ENCODE assay signal across 20 cellular contexts in the genomic region with DNA sequence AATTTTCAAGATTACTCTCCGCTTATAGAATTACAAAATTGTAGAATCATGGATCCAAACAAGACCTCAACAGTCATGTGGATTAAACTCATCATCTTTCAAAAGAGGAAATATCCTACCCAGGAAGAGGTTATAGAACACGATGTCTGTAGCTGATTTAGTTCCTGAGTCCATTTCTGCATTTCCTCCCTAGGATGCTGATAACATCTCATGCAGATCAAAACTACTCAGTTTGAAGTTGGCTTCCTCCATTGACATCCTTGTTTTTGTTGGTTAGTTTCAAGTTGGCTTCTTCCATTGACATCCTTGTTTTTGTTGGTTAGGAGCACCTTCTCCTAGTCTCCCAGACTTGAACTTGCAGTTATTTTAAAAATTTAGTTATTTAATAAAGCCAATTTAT.
"Had no signal": no experiment of that assay in that cellular context is flagged by ENCODE, and none has a peak within 500 bp of the region (broad histone marks: within the 10 kb centered on the region; RNA-seq: fewer than 3 reads in every experiment).

No MANE protein-coding gene starts in this region.

- DNase-seq: activated CD4-positive, alpha-beta T cell treated with anti-CD3 and anti-CD28 coated beads for 1 hour; activated CD4-positive, alpha-beta T cell treated with anti-CD3 and anti-CD28 coated beads, Interleukin-2, amount 50 U/mL, for 1 hour; activated CD8-positive, alpha-beta T cell treated with anti-CD3 and anti-CD28 coated beads for 36 hours; activated naive CD8-positive, alpha-beta T cell treated with anti-CD3 and anti-CD28 coated beads, Interleukin-2, amount 50 U/mL, for 24 hours; activated T-cell treated with anti-CD3 and anti-CD28 coated beads, Interleukin-2, amount 50 U/mL, for 48 hours; amygdala; central memory CD4-positive, alpha-beta T cell; effector CD4-positive, alpha-beta T cell; left lung; mucosa of descending colon; right lobe of liver; stimulated activated CD4-positive, alpha-beta T cell treated with anti-CD3 and anti-CD28 coated beads, Interleukin-2, amount 100 ng/mL, for 48 hours; stimulated activated naive CD4-positive, alpha-beta T cell treated with Interleukin-2 at 50 U/mL for 16 hours; T-helper 9 cell; trophoblast cell; uterus had no signal

- H3K27me3 ChIP-seq: breast epithelium, left lung, right lobe of liver, uterus had no signal

- H3K36me3 ChIP-seq: breast epithelium, left lung, right lobe of liver, uterus had no signal

- H3K9me3 ChIP-seq: breast epithelium, left lung, mucosa of descending colon, right lobe of liver, uterus had no signal

- H3K4me1 ChIP-seq: breast epithelium, uterus had no signal

- H3K4me3 ChIP-seq: breast epithelium, left lung, lung, mucosa of descending colon, right lobe of liver, uterus had no signal

- H3K27ac ChIP-seq: breast epithelium, left lung had no signal

- ATAC-seq: activated CD8-positive, alpha-beta T cell treated with anti-CD3 and anti-CD28 coated beads for 36 hours; activated naive CD8-positive, alpha-beta T cell treated with anti-CD3 and anti-CD28 coated beads, Interleukin-2, amount 50 U/mL, for 24 hours; mucosa of descending colon; natural killer cell treated with Interleukin-12 subunit alpha and Interleukin-12 subunit beta and Interleukin-15 and Interleukin-18, amount 100 ng/mL, for 72 hours; WTC11 had no signal
